In genomic region chr1:1079408-1080121, GRCh38 we compare ENCODE assay signal across 8 cellular contexts. TPM values are rescaled to one million over a fixed set of nuclear protein-coding genes. Genes with fewer than 3 reads are reported as not detected.
DNase-seq lines count a peak whose midpoint lies in the region; ATAC-seq, FAIRE-seq and TF ChIP-seq lines count a peak whose summit lies in the region.

No MANE protein-coding gene starts in this region.

- no peaks in the 10 kb centered on the region for H3K27me3 ChIP-seq in liver (ENCODE audit: control insufficient read depth in 4 of 4, insufficient read depth in 4 of 4, low read length in 3 of 4)

- no peaks in the 10 kb centered on the region for H3K9me3 Mint-ChIP-seq in stimulated activated naive CD8-positive, alpha-beta T cell treated with anti-CD3 and anti-CD28 coated beads, Interleukin-15, Interleukin-2, amounts not matched to agents 100 ng/mL and 50 ng/mL, for 24 hours

- peak overlapping the region in 1 of 3 donors; percentile 26 for H3K4me3 ChIP-seq in liver (ENCODE audit: low read depth in 1 of 3, low read length in 3 of 3)

- no peak overlapping the region for H3K27ac ChIP-seq in liver (ENCODE audit: low read depth in 1 of 2, low read length in 2 of 2)

- TF ChIP-seq RAD21 in liver (IDR thresholded peaks at IDR 0.05), result no peak

- no peak for TF ChIP-seq CTCF in liver (IDR thresholded peaks at IDR 0.05; ENCODE audit: low read depth, low read length, missing input control)

- DNase-seq in NCI-H1417 (lab: John Stamatoyannopoulos, UW), result peak; percentile 48 to 78 (median 77)
- no peak for DNase-seq in NCI-H1417 treated with DMSO at 0.1 percent for 48 hours (lab: John Stamatoyannopoulos, UW)
- DNase-seq in HTR-8/SVneo (ENCODE audit: insufficient read length, low spot score), result peak; percentile 89
- DNase-seq in SW 1271 (lab: John Stamatoyannopoulos, UW), result peak; percentile 69 to 82
- DNase-seq in dermis microvascular lymphatic vessel endothelial cell (ENCODE audit: low read depth in 2 of 2), result peak; percentile 79 to 81

- H3K4me1 ChIP-seq in liver (ENCODE audit: control insufficient read depth in 4 of 4, insufficient read depth in 4 of 4, low read length in 3 of 4), result peaks cover 8 to 12% (median 9%) of the 10 kb centered on the region in 4 donors

- peaks cover 3% of the 10 kb centered on the region for H3K27me3 Mint-ChIP-seq in stimulated activated naive CD8-positive, alpha-beta T cell treated with anti-CD3 and anti-CD28 coated beads, Interleukin-15, Interleukin-2, amounts not matched to agents 100 ng/mL and 50 ng/mL, for 24 hours

- H3K27ac Mint-ChIP-seq in stimulated activated naive CD8-positive, alpha-beta T cell treated with anti-CD3 and anti-CD28 coated beads, Interleukin-15, Interleukin-2, amounts not matched to agents 100 ng/mL and 50 ng/mL, for 24 hours, result no peak overlapping the region

- FAIRE-seq in HTR-8/SVneo (lab: Jason Lieb, UNC), result peak; percentile 94

- H3K36me3 ChIP-seq in liver (ENCODE audit: control insufficient read depth in 4 of 4, insufficient read depth in 3 of 4, low read depth in 1 of 4, low read length in 3 of 4), result no peaks in the 10 kb centered on the region

- H3K4me3 Mint-ChIP-seq in stimulated activated naive CD8-positive, alpha-beta T cell treated with anti-CD3 and anti-CD28 coated beads, Interleukin-15, Interleukin-2, amounts not matched to agents 100 ng/mL and 50 ng/mL, for 24 hours, result peak overlapping the region; percentile 23

- no peaks in the 10 kb centered on the region for H3K36me3 Mint-ChIP-seq in stimulated activated naive CD8-positive, alpha-beta T cell treated with anti-CD3 and anti-CD28 coated beads, Interleukin-15, Interleukin-2, amounts not matched to agents 100 ng/mL and 50 ng/mL, for 24 hours (ENCODE audit: low read depth)

- 3% methylated on average over 38 of the region's 38 CpGs for WGBS in liver

- no peak overlapping the region for H3K9ac ChIP-seq in liver (ENCODE audit: low read depth in 1 of 2, low read length in 2 of 2)

- H3K9me3 ChIP-seq in liver (ENCODE audit: control insufficient read depth in 4 of 4, low read length in 3 of 4), result no peaks in the 10 kb centered on the region

- H3K4me1 Mint-ChIP-seq in stimulated activated naive CD8-positive, alpha-beta T cell treated with anti-CD3 and anti-CD28 coated beads, Interleukin-15, Interleukin-2, amounts not matched to agents 100 ng/mL and 50 ng/mL, for 24 hours (ENCODE audit: low read depth), result peaks cover 4% of the 10 kb centered on the region

- no peak for ATAC-seq in GM18511 (IDR thresholded peaks at IDR 0.05; ENCODE audit: unreplicated experiment)

TF ChIP-seq in liver, 16 proteins besides CTCF, POLR2A, EP300 and RAD21:
- peak; percentile 56 for TF ChIP-seq NR2F2 (IDR thresholded peaks at IDR 0.05)
- peak; percentile 53 to 63 for TF ChIP-seq RXRA (IDR thresholded peaks at IDR 0.05)
- TF ChIP-seq SP1 (IDR thresholded peaks at IDR 0.05), result peak; percentile 50
- TF ChIP-seq MAX (IDR thresholded peaks at IDR 0.05), result no peak
- TF ChIP-seq HNF4A (conservative IDR thresholded peaks at IDR 0.05), result peak in 1 of 2 donors; percentile 27
- TF ChIP-seq TAF1 (conservative IDR thresholded peaks at IDR 0.05), result no peak

RNA-seq across cellular contexts. Expression of gene RNF223, which starts 5.5 kb away (rescaled TPM):
- under 0.01 TPM in 1 of 2 replicates, not detected in the other for total RNA-seq in dermis microvascular lymphatic vessel endothelial cell
- total RNA-seq in liver, result under 1 TPM in 1 of 2 donors, not detected in 1; 0.14 TPM
- polyA plus RNA-seq in liver, result not detected

RNA-seq across cellular contexts. Expression of gene C1orf159, which starts 36.3 kb away (rescaled TPM):
- total RNA-seq in dermis microvascular lymphatic vessel endothelial cell, result 5.0 and 9.1 TPM in 2 replicates
- total RNA-seq in liver, result 1 to 10 TPM; 3.9 to 7.0 TPM
- 1 to 10 TPM; 4.5 to 4.8 TPM for polyA plus RNA-seq in liver

RNA-seq across cellular contexts. Expression of gene AGRN, which starts 59.6 kb away (rescaled TPM):
- total RNA-seq in dermis microvascular lymphatic vessel endothelial cell (49.3 and 77.5 TPM in 2 replicates), liver (10 to 100 TPM; 15.7 to 22.4 TPM)
- polyA plus RNA-seq in liver, result 10 to 100 TPM in 1 of 2 donors, 1 to 10 TPM in 1; 1.8 to 18.1 TPM
